Comparison of ENCODE assay signal across 12 cellular contexts in genomic region chr6:138498575-138499302, GRCh38. TPM values are rescaled to one million over a fixed set of nuclear protein-coding genes. Genes with fewer than 3 reads are reported as not detected.
A peak's percentile ranks its signal among the peaks of the same experiment; 100 is the strongest.
DNase-seq lines count a peak whose midpoint lies in the region; ATAC-seq, FAIRE-seq and TF ChIP-seq lines count a peak whose summit lies in the region.
"Had no signal": no experiment of that assay in that cellular context is flagged by ENCODE, and none has a peak within 500 bp of the region (broad histone marks: within the 10 kb centered on the region; RNA-seq: fewer than 3 reads in every experiment).

No MANE protein-coding gene starts in this region.

- TF ChIP-seq POLR2A in H1 (IDR thresholded peaks at IDR 0.05; ENCODE audit: control extremely low read depth in 1 of 2, low read depth in 2 of 2, low read length in 2 of 2): no peak

- peaks cover 0 to 31% of the 10 kb centered on the region in 2 experiments; a peak in 3 of 4 replicates for H3K79me2 ChIP-seq in H1 (ENCODE audit: control insufficient read depth in 1 of 2, insufficient read depth in 2 of 2, low read length in 2 of 2)

- intact Hi-C loops in Calu3 (cut with micrococcal nuclease; ENCODE audit: unreplicated experiment) (no loop called here), tibial artery (cut with DNase I; ENCODE audit: low total_unique reads) (no loop called here)

- peaks cover 26% of the 10 kb centered on the region for H3K36me3 Mint-ChIP-seq in Calu3 (ENCODE audit: insufficient read depth, unreplicated experiment)
- H3K36me3 Mint-ChIP-seq: activated naive CD8-positive, alpha-beta T cell; CD8-positive, alpha-beta T cell had no signal

- H3K23me2 ChIP-seq in H1 (ENCODE audit: low read depth, low read length): peaks cover 6% of the 10 kb centered on the region

- ATAC-seq in HG03432 (IDR thresholded peaks at IDR 0.05; ENCODE audit: unreplicated experiment) (peak; percentile 11), HG03378 (IDR thresholded peaks at IDR 0.05; ENCODE audit: unreplicated experiment) (no peak), HG02798 (IDR thresholded peaks at IDR 0.05; ENCODE audit: poor library complexity, unreplicated experiment) (no peak)
- ATAC-seq: CD8-positive, alpha-beta T cell had no signal

- POLR2A ChIA-PET in H1 (lab: Charles Lee; ENCODE audit: partially characterized antibody): interaction anchor here (1.1 to 3.3 kb wide), 11 partner anchors 9 to 53 kb away, joined by 3 to 20 read pairs (median 4); no protein-coding TSS in a partner anchor

- TF ChIP-seq EP300 in H1 (IDR thresholded peaks at IDR 0.05; ENCODE audit: borderline replicate concordance in 1 of 2, low read depth in 2 of 2, low read length in 2 of 2): no peak

- H3K27ac Mint-ChIP-seq in Calu3 (ENCODE audit: unreplicated experiment): peak overlapping the region; percentile 32
- H3K27ac Mint-ChIP-seq: activated CD4-positive, alpha-beta T cell treated with anti-CD3 and anti-CD28 coated beads, Interleukin-2, amount 10 ng/mL, durations not matched to agents 24 days and 14 days; activated naive CD8-positive, alpha-beta T cell; CD8-positive, alpha-beta T cell had no signal

- WGBS in H1 (ENCODE audit: extremely low coverage in 1 of 2, insufficient coverage in 1 of 2, insufficient read length in 1 of 2, insufficient replicate concordance in 2 of 2, low coverage in 1 of 2, low lambda C conversion rate in 2 of 2, missing lambda C conversion rate in 1 of 2), 2 experiments: 79% methylated on average over 3 of the region's 3 CpGs; no CpG with 5 or more reads in 1 of the 2 experiments

- no peaks in the 10 kb centered on the region for H3K27me3 Mint-ChIP-seq in Calu3 (ENCODE audit: unreplicated experiment)

- DNase-seq in Calu3 (no peak), H1 (ENCODE audit: low read depth in 1 of 2, low spot score in 2 of 2) (no peak), NCI-H345 (lab: John Stamatoyannopoulos, UW) (no peak), tibial artery (no peak)
- DNase-seq: activated CD4-positive, alpha-beta T cell treated with anti-CD3 and anti-CD28 coated beads, Interleukin-2, amount 10 ng/mL, durations not matched to agents 24 days and 14 days; CD8-positive, alpha-beta T cell; nucleus accumbens had no signal

- H3K4ac ChIP-seq in H1 (replicated peaks; ENCODE audit: insufficient read length, low read depth, low read length): no peak overlapping the region

- H3K23ac ChIP-seq in H1 (ENCODE audit: insufficient read length): no peak overlapping the region

- no peaks in the 10 kb centered on the region; the same call in 1 of the 2 replicates for H3K79me1 ChIP-seq in H1 (ENCODE audit: low read depth, low read length)

- BruUV-seq in Calu3 (replicated peaks; lab: Mats Ljungman, UMichigan): TSS peak; percentile 75

- H3K9ac ChIP-seq in H1 (replicated peaks in 1 of 4; ENCODE audit: extremely low read depth in 1 of 4, low read depth in 3 of 4, low read length in 3 of 4): peak overlapping the region in 1 of 4 experiments; percentile 25; a peak in 2 of 7 replicates

- no peak overlapping the region for H3K56ac ChIP-seq in H1 (replicated peaks; ENCODE audit: insufficient read length, low read depth, low read length)

- no peaks in the 10 kb centered on the region for H3K9me3 Mint-ChIP-seq in Calu3 (ENCODE audit: low read depth, unreplicated experiment)
- H3K9me3 Mint-ChIP-seq: activated CD4-positive, alpha-beta T cell treated with anti-CD3 and anti-CD28 coated beads, Interleukin-2, amount 10 ng/mL, durations not matched to agents 24 days and 14 days; CD8-positive, alpha-beta T cell had no signal

- peaks cover 38% of the 10 kb centered on the region for H3K4me1 Mint-ChIP-seq in Calu3 (ENCODE audit: low read depth, unreplicated experiment)
- H3K4me1 Mint-ChIP-seq: activated CD4-positive, alpha-beta T cell treated with anti-CD3 and anti-CD28 coated beads, Interleukin-2, amount 10 ng/mL, durations not matched to agents 24 days and 14 days had no signal

- H3K4me1 ChIP-seq in H1 (replicated peaks in 1 of 4; ENCODE audit: control insufficient read depth in 3 of 4, insufficient read depth in 4 of 4, low read length in 3 of 4) (peaks cover 5 to 25% (median 18%) of the 10 kb centered on the region in 4 experiments; a peak in 6 of 7 replicates), muscle layer of duodenum (ENCODE audit: control insufficient read depth in 1 of 2, insufficient read depth in 2 of 2, low read length in 2 of 2) (peaks cover 10 to 16% of the 10 kb centered on the region in 2 donors), tibial artery (no peaks in the 10 kb centered on the region)

- peak overlapping the region; percentile 56; the same call in 1 of the 2 replicates for H3K27ac ChIP-seq in H1 (ENCODE audit: low read depth, low read length)
- peak overlapping the region; percentile 72 for H3K27ac ChIP-seq in muscle layer of duodenum (ENCODE audit: low read length)
- H3K27ac ChIP-seq in tibial artery: no peak overlapping the region

- peak overlapping the region; percentile 26 to 60 (median 45); a peak in 7 of 8 replicates for H3K4me3 ChIP-seq in H1 (ENCODE audit: extremely low read depth in 1 of 4, insufficient read depth in 2 of 4, low read depth in 3 of 4, low read length in 4 of 4)
- H3K4me3 ChIP-seq in muscle layer of duodenum (ENCODE audit: low read depth in 1 of 2, low read length in 2 of 2): peak overlapping the region in 1 of 2 donors; percentile 37
- H3K4me3 ChIP-seq in tibial artery: no peak overlapping the region

- TF ChIP-seq CTCF in Calu3 (IDR thresholded peaks at IDR 0.05; ENCODE audit: unreplicated experiment): no peak
- TF ChIP-seq CTCF in H1 (IDR thresholded peaks at IDR 0.05; ENCODE audit: control extremely low read depth in 1 of 3, insufficient read depth in 1 of 3, low read depth in 1 of 3, low read length in 3 of 3): no peak
- no peak for TF ChIP-seq CTCF in tibial artery (IDR thresholded peaks at IDR 0.05)

- no peak overlapping the region for H3K18ac ChIP-seq in H1 (ENCODE audit: extremely low read depth, low read length)

- H3K4me2 ChIP-seq in H1 (ENCODE audit: insufficient read depth in 1 of 2, low read depth in 2 of 2, low read length in 2 of 2): peak overlapping the region; percentile 73 to 84

- H4K5ac ChIP-seq in H1 (ENCODE audit: insufficient read length, low read depth, low read length): no peak overlapping the region

- H4K20me1 ChIP-seq in H1 (replicated peaks in 1 of 2; ENCODE audit: control insufficient read depth in 1 of 2, insufficient read depth in 2 of 2, low read length in 2 of 2): no peaks in the 10 kb centered on the region

- H3K36me3 ChIP-seq in H1 (ENCODE audit: control insufficient read depth in 2 of 4, insufficient read depth in 4 of 4, low read length in 3 of 4): peaks cover 0 to 17% (median 0%) of the 10 kb centered on the region in 4 experiments; a peak in 3 of 8 replicates
- H3K36me3 ChIP-seq in muscle layer of duodenum (ENCODE audit: control insufficient read depth in 1 of 2, insufficient read depth in 2 of 2, low read length in 2 of 2): no peaks in the 10 kb centered on the region
- no peaks in the 10 kb centered on the region for H3K36me3 ChIP-seq in tibial artery

- H2BK120ac ChIP-seq in H1 (replicated peaks; ENCODE audit: low read depth, low read length): no peak overlapping the region

- peak overlapping the region; percentile 55 for H2BK5ac ChIP-seq in H1 (ENCODE audit: low read depth, low read length)

- peak overlapping the region; percentile 73 for H3K4me3 Mint-ChIP-seq in Calu3 (ENCODE audit: low read depth, unreplicated experiment)
- H3K4me3 Mint-ChIP-seq: activated CD4-positive, alpha-beta T cell treated with anti-CD3 and anti-CD28 coated beads, Interleukin-2, amount 10 ng/mL, durations not matched to agents 24 days and 14 days; activated naive CD8-positive, alpha-beta T cell; CD8-positive, alpha-beta T cell had no signal

- H4K8ac ChIP-seq in H1 (ENCODE audit: extremely low read depth, insufficient read depth, low read length): no peak overlapping the region

- peak overlapping the region; percentile 55; the same call in 1 of the 2 replicates for H2AK5ac ChIP-seq in H1 (ENCODE audit: low read depth, low read length)

- no peaks in the 10 kb centered on the region for H3K9me3 ChIP-seq in H1 (ENCODE audit: insufficient read depth in 2 of 2, low read depth in 1 of 2, low read length in 1 of 2)
- no peaks in the 10 kb centered on the region for H3K9me3 ChIP-seq in muscle layer of duodenum (ENCODE audit: control insufficient read depth in 1 of 2, low read length in 2 of 2)
- no peaks in the 10 kb centered on the region for H3K9me3 ChIP-seq in tibial artery

- TF ChIP-seq RAD21 in H1 (IDR thresholded peaks at IDR 0.05 in 1 of 2, conservative IDR thresholded peaks at IDR 0.05 in 1 of 2; ENCODE audit: low read depth in 2 of 2, low read length in 2 of 2): no peak

- no peak overlapping the region for H2BK15ac ChIP-seq in H1 (ENCODE audit: low read length)

- H2BK20ac ChIP-seq in H1 (ENCODE audit: low read length): no peak overlapping the region; the same call in 1 of the 2 replicates

- peak overlapping the region; percentile 38 for H4K91ac ChIP-seq in H1 (replicated peaks; ENCODE audit: insufficient read length, low read length)

- H3K14ac ChIP-seq in H1 (ENCODE audit: insufficient read length): no peak overlapping the region

- CTCF ChIA-PET in Calu3 (lab: Charles Lee): interaction anchor here (1.4 kb wide), 1 partner anchor 10 kb away, joined by 5 read pairs; no protein-coding TSS in a partner anchor
- CTCF ChIA-PET in H1 (lab: Charles Lee; ENCODE audit: partially characterized antibody): interaction anchor here (0.7 to 2.6 kb wide), 8 partner anchors 9 to 69 kb away, joined by 3 to 15 read pairs (median 3); no protein-coding TSS in a partner anchor

- no peak overlapping the region; the same call in 1 of the 2 replicates for H2BK12ac ChIP-seq in H1 (ENCODE audit: low read depth, low read length)

- FAIRE-seq in H1 (lab: Jason Lieb, UNC): peak; percentile 52

- no peaks in the 10 kb centered on the region for H3K27me3 ChIP-seq in H1 (replicated peaks in 1 of 4; ENCODE audit: control insufficient read depth in 3 of 4, extremely low read depth in 1 of 4, insufficient read depth in 3 of 4, low read length in 3 of 4)
- H3K27me3 ChIP-seq in muscle layer of duodenum (ENCODE audit: low read depth, low read length): no peaks in the 10 kb centered on the region
- H3K27me3 ChIP-seq in tibial artery: no peaks in the 10 kb centered on the region

- no peak overlapping the region for H2AFZ ChIP-seq in H1 (ENCODE audit: low read length)

TF ChIP-seq in H1, 55 proteins besides CTCF, POLR2A, EP300 and RAD21 (continues in another document):
- TF ChIP-seq SIN3A (conservative IDR thresholded peaks at IDR 0.05 in 1 of 2, IDR thresholded peaks at IDR 0.05 in 1 of 2; ENCODE audit: low read depth in 1 of 2, low read length in 2 of 2) (no peak), CBX5 (IDR thresholded peaks at IDR 0.05; ENCODE audit: low read depth, low read length) (no peak)

RNA-seq across cellular contexts. Expression of gene NHSL1, which starts 0.6 kb away (rescaled TPM):
- 26.6 and 26.8 TPM in 2 replicates for total RNA-seq in Calu3 (2022)
- total RNA-seq in H1 (2021; fragmentation: NEBNext Ultra II Directional; extraction: Animal tissue kit (Norgen Biotek cat#: 25700)): 27.2 and 32.4 TPM in 2 replicates
- polyA plus RNA-seq in H1 (2011; rRNA removed): 7.2 and 12.5 TPM in 2 replicates
- 6.4 TPM for polyA plus RNA-seq in H1 (2011; cell fraction: cytosol; rRNA removed)
- polyA plus RNA-seq in H1 (2011; cell fraction: nucleus; rRNA removed): 23.6 TPM
- polyA plus RNA-seq in H1 (2012, experiment 1 of 2): 12.8 to 15.6 TPM (median 13.8 TPM) in 4 replicates
- polyA plus RNA-seq in H1 (2012, experiment 2 of 2): 6.8 TPM
- 17.0 TPM for polyA plus RNA-seq in H1 (2013, experiment 1 of 2)
- 16.4 TPM for polyA plus RNA-seq in H1 (2013, experiment 2 of 2)
- polyA minus RNA-seq in H1 (2011; rRNA and poly(A)+ RNA removed): 50.6 and 61.0 TPM in 2 replicates
- polyA minus RNA-seq in H1 (2011; cell fraction: cytosol; rRNA and poly(A)+ RNA removed): 24.7 TPM
- 58.6 TPM for polyA minus RNA-seq in H1 (2011; cell fraction: nucleus; rRNA and poly(A)+ RNA removed)
- total RNA-seq: CD8-positive, alpha-beta T cell had no signal

Comparison
In these comparisons a context has a peak if more than half of its experiments do, and no peak if none do; other contexts are left out.
1. H3K27ac ChIP-seq: peak in H1 (single experiment) and muscle layer of duodenum (single experiment); none in tibial artery (0 of 2).
2. H3K4me3 ChIP-seq: peak in H1 (4 of 4); none in tibial artery (0 of 2).